Comparison of ENCODE assay signal across 8 cellular contexts in the genomic region with DNA sequence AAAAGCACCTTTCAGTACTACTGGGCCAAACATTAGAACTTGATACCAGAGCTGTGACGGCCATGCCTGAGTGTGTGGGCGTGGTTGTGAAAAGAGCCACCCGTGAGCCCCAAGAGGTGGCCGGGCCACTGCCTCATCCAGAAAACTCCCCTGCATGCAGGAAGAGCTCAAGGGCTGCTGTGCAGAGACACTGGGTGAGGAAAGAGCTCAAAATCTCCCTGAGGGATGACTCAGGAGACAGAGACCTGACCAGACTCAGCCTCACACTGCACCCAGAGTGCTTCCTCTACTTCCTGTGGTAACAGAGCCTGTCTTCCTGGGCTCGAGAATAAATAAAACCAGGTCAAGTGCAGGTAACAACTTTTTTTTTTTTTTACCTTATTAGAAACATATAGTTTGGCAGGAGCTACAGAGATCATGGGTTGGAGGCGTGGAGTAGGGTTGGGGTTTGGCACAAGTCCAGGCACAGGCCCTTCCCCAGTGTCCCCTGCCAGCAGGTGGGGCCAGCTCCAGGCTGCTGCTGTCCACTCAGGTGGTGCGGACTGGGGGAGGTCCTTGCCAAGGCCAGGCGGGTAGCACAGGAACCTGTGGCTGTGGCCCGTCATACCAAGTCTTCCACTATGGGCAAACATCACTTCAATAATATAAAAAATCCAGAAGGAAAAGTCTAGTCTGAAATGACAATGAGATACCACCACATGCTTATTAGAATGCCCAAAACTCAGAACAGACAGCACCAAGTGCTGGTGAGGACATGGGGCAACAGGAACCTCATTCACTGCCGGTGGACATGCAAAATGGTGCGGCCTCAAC. TPM values are rescaled to one million over a fixed set of nuclear protein-coding genes. Genes with fewer than 3 reads are reported as not detected.
DNase-seq lines count a peak whose midpoint lies in the region; ATAC-seq and TF ChIP-seq lines count a peak whose summit lies in the region.

No MANE protein-coding gene starts in this region.

- H3K27me3 ChIP-seq in skeletal muscle satellite cell (ENCODE audit: control insufficient read depth, insufficient read depth, low read length): no peaks in the 10 kb centered on the region
- H3K27me3 ChIP-seq in WERI-Rb-1 (ENCODE audit: insufficient read depth, low read depth, severe bottlenecking): no peaks in the 10 kb centered on the region

- in situ Hi-C loops in Caki2 (cut with HindIII; ENCODE audit: low pct_unique_long_range_greater_than_20kb, low sequenced_read_pairs): no loop called here

- no peak overlapping the region for H3K4me3 ChIP-seq in skeletal muscle satellite cell (ENCODE audit: low read length)
- H3K4me3 ChIP-seq in WERI-Rb-1 (ENCODE audit: low read depth, low read length): no peak overlapping the region

- DNase-seq in Caki2 (ENCODE audit: low read depth): peak; percentile 57
- peak; percentile 32 for DNase-seq in activated CD4-positive, alpha-beta T cell treated with anti-CD3 and anti-CD28 coated beads for 1 hour
- DNase-seq in dermis blood vessel endothelial cell: peak; percentile 32
- no peak for DNase-seq in WERI-Rb-1

- no peak overlapping the region for H3K9ac ChIP-seq in skeletal muscle satellite cell (ENCODE audit: low read depth, low read length)

- H3K4me3 Mint-ChIP-seq in IgD-negative memory B cell: peak overlapping the region in 3 of 4 donors; percentile 20 to 66 (median 33)

- no peaks in the 10 kb centered on the region for H3K27me3 Mint-ChIP-seq in IgD-negative memory B cell

- peaks cover 3% of the 10 kb centered on the region for H3K36me3 Mint-ChIP-seq in IgD-negative memory B cell

- H3K9me3 ChIP-seq in skeletal muscle satellite cell (replicated peaks; ENCODE audit: low read length) (no peaks in the 10 kb centered on the region), WERI-Rb-1 (ENCODE audit: severe bottlenecking) (no peaks in the 10 kb centered on the region)

- peak overlapping the region; percentile 28 to 78 (median 74) for H3K27ac Mint-ChIP-seq in IgD-negative memory B cell

- peaks cover 28 to 51% (median 29%) of the 10 kb centered on the region in 3 donors for H3K4me1 Mint-ChIP-seq in IgD-negative memory B cell

- no peaks in the 10 kb centered on the region for H3K9me3 Mint-ChIP-seq in IgD-negative memory B cell

- no peak for ATAC-seq in GM18870 (IDR thresholded peaks at IDR 0.05; ENCODE audit: unreplicated experiment)
- no peak for ATAC-seq in HG02884 (IDR thresholded peaks at IDR 0.05; ENCODE audit: unreplicated experiment)

- H3K27ac ChIP-seq in WERI-Rb-1: no peak overlapping the region

- no peaks in the 10 kb centered on the region for H3K36me3 ChIP-seq in skeletal muscle satellite cell (ENCODE audit: insufficient read depth, low read length)
- H3K36me3 ChIP-seq in WERI-Rb-1: no peaks in the 10 kb centered on the region

- H3K4me2 ChIP-seq in skeletal muscle satellite cell (ENCODE audit: low read length): peak overlapping the region; percentile 33

- H3K4me1 ChIP-seq in skeletal muscle satellite cell (ENCODE audit: control insufficient read depth, insufficient read depth, low read length): peaks cover 42% of the 10 kb centered on the region

- no peak for TF ChIP-seq CTCF in WERI-Rb-1 (IDR thresholded peaks at IDR 0.05; ENCODE audit: low read depth, low read length)

RNA-seq across cellular contexts. Expression of a gene that starts 25.5 kb away (rescaled TPM):
- 8.4 and 26.0 TPM in 2 replicates for total RNA-seq in Caki2 (2014; rRNA removed; shearing (Covaris generic); ENCODE audit: low replicate concordance)
- polyA plus RNA-seq in IgD-negative memory B cell: 19.7 TPM
- 12.3 and 14.8 TPM in 2 replicates for total RNA-seq in dermis blood vessel endothelial cell
- 11.8 and 12.2 TPM in 2 replicates for total RNA-seq in skeletal muscle satellite cell (2012; rRNA removed)

RNA-seq across cellular contexts. Expression of a gene that starts 47.0 kb away (rescaled TPM):
- 418 and 487 TPM in 2 replicates for total RNA-seq in Caki2 (2014; rRNA removed; shearing (Covaris generic); ENCODE audit: low replicate concordance)
- polyA plus RNA-seq in IgD-negative memory B cell: 120 TPM
- total RNA-seq in dermis blood vessel endothelial cell: 216 and 253 TPM in 2 replicates
- total RNA-seq in skeletal muscle satellite cell (2012; rRNA removed): 170 and 228 TPM in 2 replicates

RNA-seq across cellular contexts. Expression of a gene that starts 58.4 kb away (rescaled TPM):
- 118 and 155 TPM in 2 replicates for total RNA-seq in Caki2 (2014; rRNA removed; shearing (Covaris generic); ENCODE audit: low replicate concordance)
- polyA plus RNA-seq in IgD-negative memory B cell: 17.2 TPM
- total RNA-seq in dermis blood vessel endothelial cell: 35.4 and 69.7 TPM in 2 replicates
- total RNA-seq in skeletal muscle satellite cell (2012; rRNA removed): 2.0 and 5.1 TPM in 2 replicates
